29 cellular contexts compared by ENCODE assay signal in the genomic region with DNA sequence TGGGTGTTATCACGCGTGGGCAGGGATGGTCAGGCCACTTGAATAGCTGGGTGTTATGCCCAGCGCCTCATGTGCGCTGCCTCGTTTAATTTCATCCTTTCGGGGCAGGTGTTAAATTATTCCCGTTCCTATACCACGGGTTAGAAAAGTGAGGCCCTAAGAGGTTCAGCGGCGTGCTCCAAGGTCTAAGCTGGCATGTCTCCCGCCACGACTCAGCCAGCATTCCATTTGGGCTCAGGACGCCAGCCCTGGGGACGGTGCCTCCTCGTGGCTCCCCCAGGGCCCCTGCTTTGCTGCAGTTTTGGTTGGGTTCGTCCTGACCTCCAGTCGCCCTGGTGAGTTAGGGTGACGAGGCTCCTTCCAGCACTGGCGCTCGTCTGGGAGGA.
A peak's percentile ranks its signal among the peaks of the same experiment; 100 is the strongest.
DNase-seq lines count a peak whose midpoint lies in the region; ATAC-seq and TF ChIP-seq lines count a peak whose summit lies in the region.
"Had no signal": no experiment of that assay in that cellular context is flagged by ENCODE, and none has a peak within 500 bp of the region (broad histone marks: within the 10 kb centered on the region; RNA-seq: fewer than 3 reads in every experiment).

No MANE protein-coding gene starts in this region.

- no peak for TF ChIP-seq CTCF in osteocyte (IDR thresholded peaks at IDR 0.05)

- H3K9me3 ChIP-seq in BLaER1, result no peaks in the 10 kb centered on the region
- H3K9me3 ChIP-seq: ascending aorta, heart left ventricle, ovary had no signal

- H3K9ac ChIP-seq in BLaER1, result peak overlapping the region; percentile 65

- peaks cover 45% of the 10 kb centered on the region for H3K4me1 ChIP-seq in BLaER1
- H3K4me1 ChIP-seq: ascending aorta had no signal

- no peak overlapping the region for H3K4me3 ChIP-seq in BLaER1
- H3K4me3 ChIP-seq: ascending aorta, heart left ventricle, ovary, PC-9 had no signal

- H3K4me3 Mint-ChIP-seq in osteocyte (ENCODE audit: unreplicated experiment), result no peak overlapping the region
- H3K4me3 Mint-ChIP-seq: activated naive CD8-positive, alpha-beta T cell treated with anti-CD3 and anti-CD28 coated beads, Interleukin-2, amount 10 ng/mL, durations not matched to agents 7 days and 5 days; dendritic cell treated with granulocyte-macrophage colony-stimulating factor and Interleukin-4, amounts not matched to agents 40 ng/mL and 50 ng/mL, for 4 days; nephron progenitor cell; T-helper 1 cell treated with Interleukin-12 subunit alpha and Interleukin-12 subunit beta and Interleukin-4 antibody, amounts not matched to agents 30 μg/mL and 1 μg/mL, for 36 hours had no signal

- peak overlapping the region; percentile 78 for H3K4me2 ChIP-seq in BLaER1
- H3K4me2 ChIP-seq: PC-9 had no signal

- peaks cover 36% of the 10 kb centered on the region for H3K36me3 Mint-ChIP-seq in osteocyte (ENCODE audit: unreplicated experiment)

- DNase-seq in D341Med (ENCODE audit: low spot score) (peak; percentile 20), glomerular visceral epithelial cell (ENCODE audit: extremely low spot score) (peak; percentile 11), osteocyte (ENCODE audit: extremely low spot score, unreplicated experiment) (peak; percentile 73), UCSD-AML1 (lab: John Stamatoyannopoulos, UW; ENCODE audit: unreplicated experiment) (no peak), cerebellum (ENCODE audit: low spot score) (no peak)
- DNase-seq: activated CD4-positive, alpha-beta T cell treated with anti-CD3 and anti-CD28 coated beads, Interleukin-2, amount 50 U/mL, for 4 hours; activated effector memory CD4-positive, alpha-beta T cell treated with Interleukin-2 at 50 U/mL for 16 hours; activated naive CD8-positive, alpha-beta T cell treated with anti-CD3 and anti-CD28 coated beads, Interleukin-2, amount 10 ng/mL, durations not matched to agents 7 days and 5 days; Calu3; central memory CD4-positive, alpha-beta T cell; DMS79 treated with DMSO at 0.1 percent for 48 hours; foreskin fibroblast; GF-D8; heart left ventricle; MM.1S; NCI-H1930; NCI-H524 treated with DMSO at 0.1 percent for 48 hours; nephron progenitor cell; ovary; PC-9; stimulated activated naive CD4-positive, alpha-beta T cell treated with Interleukin-2 at 50 U/mL for 16 hours had no signal

- no peaks in the 10 kb centered on the region for H3K9me3 Mint-ChIP-seq in osteocyte (ENCODE audit: unreplicated experiment)
- H3K9me3 Mint-ChIP-seq: activated naive CD8-positive, alpha-beta T cell treated with anti-CD3 and anti-CD28 coated beads, Interleukin-2, amount 10 ng/mL, durations not matched to agents 7 days and 5 days; dendritic cell treated with granulocyte-macrophage colony-stimulating factor and Interleukin-4, amounts not matched to agents 40 ng/mL and 50 ng/mL, for 4 days; nephron progenitor cell; T-helper 1 cell treated with Interleukin-12 subunit alpha and Interleukin-12 subunit beta and Interleukin-4 antibody, amounts not matched to agents 30 μg/mL and 1 μg/mL, for 36 hours had no signal

- peaks cover 95% of the 10 kb centered on the region for H3K36me3 ChIP-seq in BLaER1
- H3K36me3 ChIP-seq: ovary had no signal

- no peaks in the 10 kb centered on the region for H4K20me1 ChIP-seq in BLaER1

- H3K4me1 Mint-ChIP-seq in osteocyte (ENCODE audit: unreplicated experiment), result peaks cover 5% of the 10 kb centered on the region
- H3K4me1 Mint-ChIP-seq: nephron progenitor cell had no signal

- ATAC-seq in HG03469 (IDR thresholded peaks at IDR 0.05; ENCODE audit: unreplicated experiment), result no peak
- ATAC-seq: HCT116, HepG2, SK-N-SH treated with all-trans-retinoic acid at 6 μM for 48 hours had no signal

- H3K27me3 ChIP-seq in BLaER1, result no peaks in the 10 kb centered on the region
- H3K27me3 ChIP-seq: ascending aorta, heart left ventricle, ovary had no signal

- H3K27me3 Mint-ChIP-seq in osteocyte (ENCODE audit: unreplicated experiment), result no peaks in the 10 kb centered on the region
- H3K27me3 Mint-ChIP-seq: activated naive CD8-positive, alpha-beta T cell treated with anti-CD3 and anti-CD28 coated beads, Interleukin-2, amount 10 ng/mL, durations not matched to agents 7 days and 5 days; dendritic cell treated with granulocyte-macrophage colony-stimulating factor and Interleukin-4, amounts not matched to agents 40 ng/mL and 50 ng/mL, for 4 days had no signal

- no peak overlapping the region for H3K27ac Mint-ChIP-seq in osteocyte (ENCODE audit: unreplicated experiment)
- H3K27ac Mint-ChIP-seq: dendritic cell treated with granulocyte-macrophage colony-stimulating factor and Interleukin-4, amounts not matched to agents 40 ng/mL and 50 ng/mL, for 4 days; T-helper 1 cell treated with Interleukin-12 subunit alpha and Interleukin-12 subunit beta and Interleukin-4 antibody, amounts not matched to agents 30 μg/mL and 1 μg/mL, for 36 hours had no signal

- peak overlapping the region; percentile 82 for H3K27ac ChIP-seq in BLaER1
- H3K27ac ChIP-seq: heart left ventricle, ovary, PC-9 had no signal

Comparison
In these comparisons a context has a peak if more than half of its experiments do, and no peak if none do; other contexts are left out.
1. DNase-seq: peak in D341Med (single experiment), glomerular visceral epithelial cell (single experiment) and osteocyte (single experiment); none in UCSD-AML1 (single experiment) and cerebellum (single experiment).